Comparison of ENCODE assay signal across 9 cellular contexts in the genomic region with DNA sequence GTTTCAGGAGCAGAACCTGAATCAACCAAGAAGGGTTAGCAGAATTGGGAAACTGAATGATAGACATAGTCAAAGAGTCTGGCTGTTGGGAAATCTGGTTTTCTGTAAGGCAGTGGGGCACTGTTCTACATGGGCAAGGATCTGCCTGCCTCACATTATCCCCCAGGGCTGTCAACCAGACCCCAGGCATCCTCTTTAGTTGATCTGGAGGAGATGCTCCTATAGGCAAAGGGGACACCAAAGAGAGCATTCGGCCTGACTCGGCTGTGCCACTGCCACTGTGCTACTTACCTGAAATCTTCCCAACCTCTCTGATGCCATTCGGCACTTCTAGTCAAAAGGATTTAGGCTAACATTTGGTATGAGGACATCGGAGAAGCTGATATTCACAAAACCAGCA. TPM values are rescaled to one million over a fixed set of nuclear protein-coding genes. Genes with fewer than 3 reads are reported as not detected.
DNase-seq lines count a peak whose midpoint lies in the region; ATAC-seq, FAIRE-seq and TF ChIP-seq lines count a peak whose summit lies in the region.
"Had no signal": no experiment of that assay in that cellular context is flagged by ENCODE, and none has a peak within 500 bp of the region (broad histone marks: within the 10 kb centered on the region; RNA-seq: fewer than 3 reads in every experiment).

No MANE protein-coding gene starts in this region.

- no peaks in the 10 kb centered on the region for H3K9me3 ChIP-seq in mammary epithelial cell (replicated peaks; ENCODE audit: insufficient read depth, low read length)
- H3K9me3 ChIP-seq in kidney (ENCODE audit: control insufficient read depth in 1 of 2, low read length in 2 of 2): no peaks in the 10 kb centered on the region

- CTCF ChIA-PET in MCF 10A (lab: Yijun Ruan, JAX) (interaction anchor here (0.5 to 14.4 kb wide), 7 partner anchors 10 to 384 kb away, joined by 3 to 274 read pairs (median 3); no protein-coding TSS in a partner anchor), mammary epithelial cell (lab: Charles Lee; ENCODE audit: low non-redundant PET) (no interaction called here)
- CTCF ChIA-PET in activated CD4-positive, alpha-beta memory T cell treated with anti-CD3 and anti-CD28 coated beads, Interleukin-2, amount 10 ng/mL, durations not matched to agents 7 days and 5 days (lab: Charles Lee): interaction anchor here (1.0 to 3.9 kb wide), 6 partner anchors 51 to 291 kb away, joined by 3 to 34 read pairs (median 6); a partner anchor contains a TSS

- intact Hi-C loops in MCF 10A (cut with micrococcal nuclease) (no loop called here), mammary epithelial cell (cut with micrococcal nuclease) (no loop called here), kidney (cut with DNase I) (loop anchor here (5.0 kb wide), 1 partner anchor 51 kb away; no protein-coding TSS in a partner anchor)

- no peak for TF ChIP-seq CTCF in MCF 10A (IDR thresholded peaks at IDR 0.05; ENCODE audit: unreplicated experiment)
- TF ChIP-seq CTCF in mammary epithelial cell (conservative IDR thresholded peaks at IDR 0.05 in 1 of 2, IDR thresholded peaks at IDR 0.05 in 1 of 2; ENCODE audit: extremely low read depth in 1 of 2, insufficient read depth in 1 of 2, low read depth in 1 of 2, low read length in 2 of 2): no peak
- TF ChIP-seq CTCF in kidney (IDR thresholded peaks at IDR 0.05; ENCODE audit: borderline replicate concordance, extremely low read depth, insufficient read depth): no peak

- H3K36me3 Mint-ChIP-seq in MCF 10A (ENCODE audit: insufficient read depth, unreplicated experiment): peaks cover 66% of the 10 kb centered on the region
- H3K36me3 Mint-ChIP-seq in activated CD4-positive, alpha-beta memory T cell treated with anti-CD3 and anti-CD28 coated beads, Interleukin-2, amount 10 ng/mL, durations not matched to agents 7 days and 5 days (ENCODE audit: low read depth): peaks cover 53% of the 10 kb centered on the region

- ATAC-seq in HG02588 (IDR thresholded peaks at IDR 0.05; ENCODE audit: unreplicated experiment): no peak
- ATAC-seq in HG03460 (IDR thresholded peaks at IDR 0.05; ENCODE audit: unreplicated experiment): no peak
- ATAC-seq in HG02981 (IDR thresholded peaks at IDR 0.05; ENCODE audit: unreplicated experiment): no peak

- H3K4me2 ChIP-seq in mammary epithelial cell (ENCODE audit: insufficient read depth, low read depth, low read length): no peak overlapping the region

- H3K4me1 Mint-ChIP-seq in MCF 10A (ENCODE audit: insufficient read depth, unreplicated experiment): peaks cover 13% of the 10 kb centered on the region
- H3K4me1 Mint-ChIP-seq in activated CD4-positive, alpha-beta memory T cell treated with anti-CD3 and anti-CD28 coated beads, Interleukin-2, amount 10 ng/mL, durations not matched to agents 7 days and 5 days: peaks cover 68% of the 10 kb centered on the region

- H3K4me3 Mint-ChIP-seq in MCF 10A (ENCODE audit: unreplicated experiment): peak overlapping the region; percentile 44
- no peak overlapping the region for H3K4me3 Mint-ChIP-seq in activated CD4-positive, alpha-beta memory T cell treated with anti-CD3 and anti-CD28 coated beads, Interleukin-2, amount 10 ng/mL, durations not matched to agents 7 days and 5 days

- POLR2A ChIA-PET in MCF 10A (lab: Yijun Ruan, JAX): interaction anchor here (0.6 to 8.3 kb wide), 5 partner anchors 44 to 527 kb away, joined by 3 to 105 read pairs (median 4); a partner anchor contains a TSS
- POLR2A ChIA-PET in activated CD4-positive, alpha-beta memory T cell treated with anti-CD3 and anti-CD28 coated beads, Interleukin-2, amount 10 ng/mL, durations not matched to agents 7 days and 5 days (lab: Charles Lee): interaction anchor here (0.7 to 15.5 kb wide), 3 partner anchors 52 to 272 kb away, joined by 3 to 385 read pairs (median 41); a partner anchor contains a TSS

- dilution Hi-C loops in mammary epithelial cell (cut with HindIII; ENCODE audit: low sequenced_read_pairs): loop anchor here (10.0 kb wide), 1 partner anchor 528 kb away; a partner anchor contains a TSS

- WGBS in mammary epithelial cell (ENCODE audit: low coverage, missing lambda C conversion rate): 98% methylated on average over 4 of the region's 4 CpGs

- H3K27ac Mint-ChIP-seq in MCF 10A (ENCODE audit: low read depth, unreplicated experiment): no peak overlapping the region
- peak overlapping the region; percentile 37 for H3K27ac Mint-ChIP-seq in activated CD4-positive, alpha-beta memory T cell treated with anti-CD3 and anti-CD28 coated beads, Interleukin-2, amount 10 ng/mL, durations not matched to agents 7 days and 5 days

- peaks cover 24% of the 10 kb centered on the region for H3K4me1 ChIP-seq in mammary epithelial cell (ENCODE audit: insufficient read depth, low read length)
- peaks cover 28 to 30% of the 10 kb centered on the region in 2 donors for H3K4me1 ChIP-seq in kidney (ENCODE audit: control insufficient read depth in 1 of 2, insufficient read depth in 1 of 2, low read depth in 1 of 2, low read length in 2 of 2)

- no peak for FAIRE-seq in kidney (lab: Jason Lieb, UNC)

- H3K36me3 ChIP-seq in mammary epithelial cell (ENCODE audit: insufficient read depth, low read length) (peaks cover 37% of the 10 kb centered on the region), kidney (ENCODE audit: control insufficient read depth in 1 of 2, insufficient read depth in 2 of 2, low read length in 2 of 2) (peaks cover 38 to 44% of the 10 kb centered on the region in 2 donors)

- no peak overlapping the region for H2AFZ ChIP-seq in mammary epithelial cell (ENCODE audit: low read depth, low read length)

- no TSS peak for BruUV-seq in MCF 10A (replicated peaks; lab: Mats Ljungman, UMichigan)
- BruUV-seq in mammary epithelial cell (replicated peaks; lab: Mats Ljungman, UMichigan): no TSS peak

- no peaks in the 10 kb centered on the region for H3K27me3 ChIP-seq in mammary epithelial cell (ENCODE audit: insufficient read depth, low read length)

- no peaks in the 10 kb centered on the region for H3K9me3 Mint-ChIP-seq in MCF 10A (ENCODE audit: unreplicated experiment)
- H3K9me3 Mint-ChIP-seq in activated CD4-positive, alpha-beta memory T cell treated with anti-CD3 and anti-CD28 coated beads, Interleukin-2, amount 10 ng/mL, durations not matched to agents 7 days and 5 days: no peaks in the 10 kb centered on the region

- in situ Hi-C loops in mammary epithelial cell (cut with MboI; ENCODE audit: low sequenced_read_pairs in 2 of 2): loop anchor here (5.0 to 25.0 kb wide), 3 partner anchors 51 to 521 kb away; a partner anchor contains a TSS

- H3K4me3 ChIP-seq in mammary epithelial cell (replicated peaks in 1 of 3; ENCODE audit: insufficient read depth in 1 of 3, low read depth in 2 of 3, low read length in 3 of 3) (no peak overlapping the region), kidney (ENCODE audit: low read length in 2 of 2) (no peak overlapping the region)

- peaks cover 27% of the 10 kb centered on the region for H3K79me2 ChIP-seq in mammary epithelial cell (ENCODE audit: insufficient read depth, low read length)

- H3K9ac ChIP-seq in mammary epithelial cell (ENCODE audit: insufficient read depth, low read length) (no peak overlapping the region), kidney (ENCODE audit: low read length in 2 of 2) (no peak overlapping the region)

- H3K27ac ChIP-seq in mammary epithelial cell (ENCODE audit: insufficient read depth, low read depth, low read length) (no peak overlapping the region), kidney (ENCODE audit: low read depth in 2 of 2, low read length in 2 of 2) (peak overlapping the region; percentile 35 to 68), temporal lobe (ENCODE audit: low read depth, low read length) (peak overlapping the region; percentile 31)

- H4K20me1 ChIP-seq in mammary epithelial cell (ENCODE audit: insufficient read depth, low read length): no peaks in the 10 kb centered on the region

- no peaks in the 10 kb centered on the region for H3K27me3 Mint-ChIP-seq in MCF 10A (ENCODE audit: insufficient read depth, unreplicated experiment)
- H3K27me3 Mint-ChIP-seq in activated CD4-positive, alpha-beta memory T cell treated with anti-CD3 and anti-CD28 coated beads, Interleukin-2, amount 10 ng/mL, durations not matched to agents 7 days and 5 days: no peaks in the 10 kb centered on the region

- DNase-seq in MCF 10A (ENCODE audit: unreplicated experiment) (no peak), mammary epithelial cell (no peak), kidney (no peak)
- no peak for DNase-seq in activated CD4-positive, alpha-beta memory T cell treated with anti-CD3 and anti-CD28 coated beads, Interleukin-2, amount 10 ng/mL, durations not matched to agents 7 days and 5 days

RNA-seq across cellular contexts. Expression of a gene that starts 4.1 kb away (rescaled TPM):
- 115 and 125 TPM in 2 replicates for total RNA-seq in MCF 10A (2022)
- total RNA-seq in mammary epithelial cell: 10 to 100 TPM; 55.3 to 77.6 TPM
- 79.1 TPM for polyA plus RNA-seq in mammary epithelial cell
- 64.0 TPM for polyA minus RNA-seq in mammary epithelial cell
- total RNA-seq in activated CD4-positive, alpha-beta memory T cell treated with anti-CD3 and anti-CD28 coated beads, Interleukin-2, amount 10 ng/mL, durations not matched to agents 7 days and 5 days: 10 to 100 TPM; 69.9 to 74.1 TPM
- 183 TPM for total RNA-seq in kidney
- 511 TPM for polyA plus RNA-seq in kidney (ENCODE audit: insufficient read depth, low read depth, low replicate concordance)
- total RNA-seq in temporal lobe: 34.9 TPM

RNA-seq across cellular contexts. Expression of a gene that starts 5.5 kb away (rescaled TPM):
- total RNA-seq in MCF 10A (2022) (73.4 and 85.4 TPM in 2 replicates), mammary epithelial cell (10 to 100 TPM; 34.7 to 60.7 TPM), kidney (59.1 TPM), temporal lobe (56.8 TPM)
- polyA plus RNA-seq in mammary epithelial cell (14.9 TPM), kidney (ENCODE audit: insufficient read depth, low read depth, low replicate concordance) (14.9 TPM)
- 61.0 TPM for polyA minus RNA-seq in mammary epithelial cell
- 10 to 100 TPM; 68.9 to 70.3 TPM for total RNA-seq in activated CD4-positive, alpha-beta memory T cell treated with anti-CD3 and anti-CD28 coated beads, Interleukin-2, amount 10 ng/mL, durations not matched to agents 7 days and 5 days

RNA-seq across cellular contexts. Expression of a gene that starts 31.4 kb away (rescaled TPM):
- not detected in 2 replicates for total RNA-seq in MCF 10A (2022)
- 1 to 10 TPM in 1 of 2 donors, not detected in 1; 1.0 TPM for total RNA-seq in mammary epithelial cell
- not detected for polyA plus RNA-seq in mammary epithelial cell
- polyA minus RNA-seq in mammary epithelial cell: not detected
- total RNA-seq in activated CD4-positive, alpha-beta memory T cell treated with anti-CD3 and anti-CD28 coated beads, Interleukin-2, amount 10 ng/mL, durations not matched to agents 7 days and 5 days: 1 to 10 TPM in 1 of 2 experiments, under 1 TPM in 1; 0.80 to 1.0 TPM
- total RNA-seq in kidney: 15.8 TPM
- polyA plus RNA-seq in kidney (ENCODE audit: insufficient read depth, low read depth, low replicate concordance): 4.1 TPM
- total RNA-seq in temporal lobe: 0.74 TPM
- total RNA-seq: lung microvascular endothelial cell had no signal

RNA-seq across cellular contexts. Expression of a gene that starts 51.4 kb away (rescaled TPM):
- total RNA-seq in MCF 10A (2022) (14.3 and 15.2 TPM in 2 replicates), mammary epithelial cell (1 to 10 TPM; 5.5 to 5.6 TPM), kidney (8.5 TPM), temporal lobe (2.5 TPM)
- polyA plus RNA-seq in mammary epithelial cell (0.80 TPM), kidney (ENCODE audit: insufficient read depth, low read depth, low replicate concordance) (5.1 TPM)
- polyA minus RNA-seq in mammary epithelial cell: not detected
- total RNA-seq in activated CD4-positive, alpha-beta memory T cell treated with anti-CD3 and anti-CD28 coated beads, Interleukin-2, amount 10 ng/mL, durations not matched to agents 7 days and 5 days: 1 to 10 TPM; 6.3 to 7.1 TPM
